Comparison of ENCODE assay signal across 2 cellular contexts in the genomic region with DNA sequence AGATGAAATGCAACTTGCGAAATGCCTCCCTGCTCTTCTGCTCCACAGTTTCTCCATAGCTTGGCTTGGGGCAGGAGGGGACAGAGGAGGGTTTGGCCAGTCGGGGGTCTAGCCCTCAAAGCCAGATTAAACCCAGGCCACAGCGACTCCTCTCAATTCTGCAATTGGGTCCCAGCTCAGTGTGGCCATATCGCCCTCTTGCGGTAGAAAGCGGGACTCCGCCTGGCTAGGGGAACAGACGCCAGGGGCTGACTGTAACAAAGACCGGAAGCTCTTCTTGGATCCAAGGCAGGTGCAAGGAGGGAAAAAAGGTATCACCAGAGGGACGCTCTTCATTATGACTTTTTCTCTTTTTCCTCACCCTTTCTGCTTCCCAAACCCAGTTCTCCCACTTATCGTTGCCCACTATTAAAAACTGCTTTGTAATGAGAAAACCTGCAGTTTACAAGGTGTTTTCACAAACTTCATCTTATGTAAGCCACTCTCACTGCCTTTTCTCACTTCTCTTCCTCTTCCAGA.
TF ChIP-seq lines count a peak whose summit lies in the region.

No MANE protein-coding gene starts in this region.

TF ChIP-seq in HEK293T, 16 proteins besides CTCF, POLR2A, EP300 and RAD21 (continued from another document):
- TF ChIP-seq, protein P1, sequence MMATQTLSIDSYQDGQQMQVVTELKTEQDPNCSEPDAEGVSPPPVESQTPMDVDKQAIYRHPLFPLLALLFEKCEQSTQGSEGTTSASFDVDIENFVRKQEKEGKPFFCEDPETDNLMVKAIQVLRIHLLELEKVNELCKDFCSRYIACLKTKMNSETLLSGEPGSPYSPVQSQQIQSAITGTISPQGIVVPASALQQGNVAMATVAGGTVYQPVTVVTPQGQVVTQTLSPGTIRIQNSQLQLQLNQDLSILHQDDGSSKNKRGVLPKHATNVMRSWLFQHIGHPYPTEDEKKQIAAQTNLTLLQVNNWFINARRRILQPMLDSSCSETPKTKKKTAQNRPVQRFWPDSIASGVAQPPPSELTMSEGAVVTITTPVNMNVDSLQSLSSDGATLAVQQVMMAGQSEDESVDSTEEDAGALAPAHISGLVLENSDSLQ (IDR thresholded peaks at IDR 0.05), result no peak

TF ChIP-seq in K562, 482 proteins besides CTCF, POLR2A, EP300 and RAD21 (continued from another document and continues in another):
- TF ChIP-seq ZSCAN29 (IDR thresholded peaks at IDR 0.05) (0 out of 2 replicates have a peak, but pooled peaks have one; percentile 31), MTA3 (IDR thresholded peaks at IDR 0.05; ENCODE audit: borderline replicate concordance) (peak; percentile 69; the same call in 1 of the 2 replicates), PHB2 (IDR thresholded peaks at IDR 0.05; ENCODE audit: low read depth) (peak; percentile 9; the same call in 1 of the 2 replicates), ZEB2 (IDR thresholded peaks at IDR 0.05) (peak; percentile 42; the same call in 1 of the 2 replicates), NBN (IDR thresholded peaks at IDR 0.05; ENCODE audit: low read depth) (peak; percentile 49; the same call in 1 of the 2 replicates), THRAP3 (IDR thresholded peaks at IDR 0.05; ENCODE audit: borderline replicate concordance) (no peak), ELF1 (tag; IDR thresholded peaks at IDR 0.05) (peak; percentile 75), NR1H2 (CRISPR knock-in tag; IDR thresholded peaks at IDR 0.05) (0 out of 2 replicates have a peak, but pooled peaks have one; percentile 14), GABPB1 (CRISPR knock-in tag; IDR thresholded peaks at IDR 0.05) (peak; percentile 74), MCM5 (IDR thresholded peaks at IDR 0.05; ENCODE audit: low read depth) (no peak), ZNF263 (CRISPR knock-in tag; IDR thresholded peaks at IDR 0.05; ENCODE audit: borderline replicate concordance) (0 out of 2 replicates have a peak, but pooled peaks have one; percentile 7), ETV1 (tag; conservative IDR thresholded peaks at IDR 0.05; ENCODE audit: low read depth) (peak; percentile 91), ZNF384 (IDR thresholded peaks at IDR 0.05; ENCODE audit: low read depth, low read length) (peak; percentile 81), ESRRA (IDR thresholded peaks at IDR 0.05; ENCODE audit: borderline replicate concordance, low read depth) (peak; percentile 40; the same call in 1 of the 2 replicates), HDGF (IDR thresholded peaks at IDR 0.05) (peak; percentile 91), HCFC1 (IDR thresholded peaks at IDR 0.05; ENCODE audit: low read depth, low read length) (peak; percentile 43), PHF21A (IDR thresholded peaks at IDR 0.05; ENCODE audit: borderline replicate concordance, low read depth) (no peak; the same call in 1 of the 2 replicates), POU5F1 (IDR thresholded peaks at IDR 0.05; ENCODE audit: borderline replicate concordance, low read depth, low read length, partially characterized antibody) (no peak), ARHGAP35 (IDR thresholded peaks at IDR 0.05; ENCODE audit: partially characterized antibody) (peak; percentile 50), TEAD4 (IDR thresholded peaks at IDR 0.05; ENCODE audit: low read length) (0 out of 2 replicates have a peak, but pooled peaks have one; percentile 5), TEAD4 (CRISPR knock-in tag; IDR thresholded peaks at IDR 0.05; ENCODE audit: borderline replicate concordance) (no peak), ARID1B (IDR thresholded peaks at IDR 0.05) (0 out of 2 replicates have a peak, but pooled peaks have one; percentile 13), ZNF24 (IDR thresholded peaks at IDR 0.05) (peak; percentile 16; the same call in 1 of the 2 replicates), XRCC4 (IDR thresholded peaks at IDR 0.05; ENCODE audit: extremely low read depth, insufficient read depth, insufficient read length) (no peak), GABPA (tag; conservative IDR thresholded peaks at IDR 0.05; ENCODE audit: low read depth) (peak; percentile 56; the same call in 1 of the 2 replicates), BRD9 (IDR thresholded peaks at IDR 0.05; ENCODE audit: low read depth, partially characterized antibody) (peak; percentile 61), C11orf30 (IDR thresholded peaks at IDR 0.05; ENCODE audit: low read depth) (peak; percentile 30; the same call in 1 of the 2 replicates), YY1 (IDR thresholded peaks at IDR 0.05; ENCODE audit: borderline replicate concordance in 1 of 3, control insufficient read depth in 1 of 3, extremely low read depth in 1 of 3, insufficient read depth in 3 of 3, insufficient read length in 1 of 3, insufficient replicate concordance in 2 of 3, low read depth in 1 of 3, low read length in 2 of 3) (peak in 2 of 3 experiments; percentile 34 to 41), PTRF (tag; IDR thresholded peaks at IDR 0.05) (no peak), ZNF316 (IDR thresholded peaks at IDR 0.05) (peak; percentile 69)
- TF ChIP-seq, protein P2, sequence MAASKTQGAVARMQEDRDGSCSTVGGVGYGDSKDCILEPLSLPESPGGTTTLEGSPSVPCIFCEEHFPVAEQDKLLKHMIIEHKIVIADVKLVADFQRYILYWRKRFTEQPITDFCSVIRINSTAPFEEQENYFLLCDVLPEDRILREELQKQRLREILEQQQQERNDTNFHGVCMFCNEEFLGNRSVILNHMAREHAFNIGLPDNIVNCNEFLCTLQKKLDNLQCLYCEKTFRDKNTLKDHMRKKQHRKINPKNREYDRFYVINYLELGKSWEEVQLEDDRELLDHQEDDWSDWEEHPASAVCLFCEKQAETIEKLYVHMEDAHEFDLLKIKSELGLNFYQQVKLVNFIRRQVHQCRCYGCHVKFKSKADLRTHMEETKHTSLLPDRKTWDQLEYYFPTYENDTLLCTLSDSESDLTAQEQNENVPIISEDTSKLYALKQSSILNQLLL (CRISPR knock-in tag; IDR thresholded peaks at IDR 0.05; ENCODE audit: borderline replicate concordance), result no peak
- TF ChIP-seq, protein P3, sequence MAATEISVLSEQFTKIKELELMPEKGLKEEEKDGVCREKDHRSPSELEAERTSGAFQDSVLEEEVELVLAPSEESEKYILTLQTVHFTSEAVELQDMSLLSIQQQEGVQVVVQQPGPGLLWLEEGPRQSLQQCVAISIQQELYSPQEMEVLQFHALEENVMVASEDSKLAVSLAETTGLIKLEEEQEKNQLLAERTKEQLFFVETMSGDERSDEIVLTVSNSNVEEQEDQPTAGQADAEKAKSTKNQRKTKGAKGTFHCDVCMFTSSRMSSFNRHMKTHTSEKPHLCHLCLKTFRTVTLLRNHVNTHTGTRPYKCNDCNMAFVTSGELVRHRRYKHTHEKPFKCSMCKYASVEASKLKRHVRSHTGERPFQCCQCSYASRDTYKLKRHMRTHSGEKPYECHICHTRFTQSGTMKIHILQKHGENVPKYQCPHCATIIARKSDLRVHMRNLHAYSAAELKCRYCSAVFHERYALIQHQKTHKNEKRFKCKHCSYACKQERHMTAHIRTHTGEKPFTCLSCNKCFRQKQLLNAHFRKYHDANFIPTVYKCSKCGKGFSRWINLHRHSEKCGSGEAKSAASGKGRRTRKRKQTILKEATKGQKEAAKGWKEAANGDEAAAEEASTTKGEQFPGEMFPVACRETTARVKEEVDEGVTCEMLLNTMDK (IDR thresholded peaks at IDR 0.05; ENCODE audit: borderline replicate concordance, insufficient read depth, low read depth, low read length, poor library complexity, severe bottlenecking), result peak; percentile 28
- TF ChIP-seq, protein P4, sequence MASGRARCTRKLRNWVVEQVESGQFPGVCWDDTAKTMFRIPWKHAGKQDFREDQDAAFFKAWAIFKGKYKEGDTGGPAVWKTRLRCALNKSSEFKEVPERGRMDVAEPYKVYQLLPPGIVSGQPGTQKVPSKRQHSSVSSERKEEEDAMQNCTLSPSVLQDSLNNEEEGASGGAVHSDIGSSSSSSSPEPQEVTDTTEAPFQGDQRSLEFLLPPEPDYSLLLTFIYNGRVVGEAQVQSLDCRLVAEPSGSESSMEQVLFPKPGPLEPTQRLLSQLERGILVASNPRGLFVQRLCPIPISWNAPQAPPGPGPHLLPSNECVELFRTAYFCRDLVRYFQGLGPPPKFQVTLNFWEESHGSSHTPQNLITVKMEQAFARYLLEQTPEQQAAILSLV (tag; IDR thresholded peaks at IDR 0.05), result no peak
- TF ChIP-seq, protein P5, sequence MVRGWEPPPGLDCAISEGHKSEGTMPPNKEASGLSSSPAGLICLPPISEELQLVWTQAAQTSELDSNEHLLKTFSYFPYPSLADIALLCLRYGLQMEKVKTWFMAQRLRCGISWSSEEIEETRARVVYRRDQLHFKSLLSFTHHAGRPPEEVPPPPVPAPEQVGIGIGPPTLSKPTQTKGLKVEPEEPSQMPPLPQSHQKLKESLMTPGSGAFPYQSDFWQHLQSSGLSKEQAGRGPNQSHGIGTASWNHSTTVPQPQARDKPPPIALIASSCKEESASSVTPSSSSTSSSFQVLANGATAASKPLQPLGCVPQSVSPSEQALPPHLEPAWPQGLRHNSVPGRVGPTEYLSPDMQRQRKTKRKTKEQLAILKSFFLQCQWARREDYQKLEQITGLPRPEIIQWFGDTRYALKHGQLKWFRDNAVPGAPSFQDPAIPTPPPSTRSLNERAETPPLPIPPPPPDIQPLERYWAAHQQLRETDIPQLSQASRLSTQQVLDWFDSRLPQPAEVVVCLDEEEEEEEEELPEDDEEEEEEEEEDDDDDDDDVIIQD (CRISPR knock-in tag; IDR thresholded peaks at IDR 0.05), result no peak
- TF ChIP-seq, protein P6, sequence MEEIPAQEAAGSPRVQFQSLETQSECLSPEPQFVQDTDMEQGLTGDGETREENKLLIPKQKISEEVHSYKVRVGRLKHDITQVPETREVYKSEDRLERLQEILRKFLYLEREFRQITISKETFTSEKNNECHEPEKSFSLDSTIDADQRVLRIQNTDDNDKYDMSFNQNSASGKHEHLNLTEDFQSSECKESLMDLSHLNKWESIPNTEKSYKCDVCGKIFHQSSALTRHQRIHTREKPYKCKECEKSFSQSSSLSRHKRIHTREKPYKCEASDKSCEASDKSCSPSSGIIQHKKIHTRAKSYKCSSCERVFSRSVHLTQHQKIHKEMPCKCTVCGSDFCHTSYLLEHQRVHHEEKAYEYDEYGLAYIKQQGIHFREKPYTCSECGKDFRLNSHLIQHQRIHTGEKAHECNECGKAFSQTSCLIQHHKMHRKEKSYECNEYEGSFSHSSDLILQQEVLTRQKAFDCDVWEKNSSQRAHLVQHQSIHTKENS (CRISPR knock-in tag; IDR thresholded peaks at IDR 0.05), result no peak
- TF ChIP-seq, protein P7, sequence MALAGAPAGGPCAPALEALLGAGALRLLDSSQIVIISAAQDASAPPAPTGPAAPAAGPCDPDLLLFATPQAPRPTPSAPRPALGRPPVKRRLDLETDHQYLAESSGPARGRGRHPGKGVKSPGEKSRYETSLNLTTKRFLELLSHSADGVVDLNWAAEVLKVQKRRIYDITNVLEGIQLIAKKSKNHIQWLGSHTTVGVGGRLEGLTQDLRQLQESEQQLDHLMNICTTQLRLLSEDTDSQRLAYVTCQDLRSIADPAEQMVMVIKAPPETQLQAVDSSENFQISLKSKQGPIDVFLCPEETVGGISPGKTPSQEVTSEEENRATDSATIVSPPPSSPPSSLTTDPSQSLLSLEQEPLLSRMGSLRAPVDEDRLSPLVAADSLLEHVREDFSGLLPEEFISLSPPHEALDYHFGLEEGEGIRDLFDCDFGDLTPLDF (CRISPR knock-in tag; IDR thresholded peaks at IDR 0.05), result peak; percentile 58
- TF ChIP-seq, protein P8, sequence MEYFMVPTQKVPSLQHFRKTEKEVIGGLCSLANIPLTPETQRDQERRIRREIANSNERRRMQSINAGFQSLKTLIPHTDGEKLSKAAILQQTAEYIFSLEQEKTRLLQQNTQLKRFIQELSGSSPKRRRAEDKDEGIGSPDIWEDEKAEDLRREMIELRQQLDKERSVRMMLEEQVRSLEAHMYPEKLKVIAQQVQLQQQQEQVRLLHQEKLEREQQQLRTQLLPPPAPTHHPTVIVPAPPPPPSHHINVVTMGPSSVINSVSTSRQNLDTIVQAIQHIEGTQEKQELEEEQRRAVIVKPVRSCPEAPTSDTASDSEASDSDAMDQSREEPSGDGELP (CRISPR knock-in tag; IDR thresholded peaks at IDR 0.05; ENCODE audit: borderline replicate concordance), result peak; percentile 78
- TF ChIP-seq, protein P9, sequence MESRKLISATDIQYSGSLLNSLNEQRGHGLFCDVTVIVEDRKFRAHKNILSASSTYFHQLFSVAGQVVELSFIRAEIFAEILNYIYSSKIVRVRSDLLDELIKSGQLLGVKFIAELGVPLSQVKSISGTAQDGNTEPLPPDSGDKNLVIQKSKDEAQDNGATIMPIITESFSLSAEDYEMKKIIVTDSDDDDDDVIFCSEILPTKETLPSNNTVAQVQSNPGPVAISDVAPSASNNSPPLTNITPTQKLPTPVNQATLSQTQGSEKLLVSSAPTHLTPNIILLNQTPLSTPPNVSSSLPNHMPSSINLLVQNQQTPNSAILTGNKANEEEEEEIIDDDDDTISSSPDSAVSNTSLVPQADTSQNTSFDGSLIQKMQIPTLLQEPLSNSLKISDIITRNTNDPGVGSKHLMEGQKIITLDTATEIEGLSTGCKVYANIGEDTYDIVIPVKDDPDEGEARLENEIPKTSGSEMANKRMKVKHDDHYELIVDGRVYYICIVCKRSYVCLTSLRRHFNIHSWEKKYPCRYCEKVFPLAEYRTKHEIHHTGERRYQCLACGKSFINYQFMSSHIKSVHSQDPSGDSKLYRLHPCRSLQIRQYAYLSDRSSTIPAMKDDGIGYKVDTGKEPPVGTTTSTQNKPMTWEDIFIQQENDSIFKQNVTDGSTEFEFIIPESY (CRISPR knock-in tag; IDR thresholded peaks at IDR 0.05), result peak; percentile 65
- TF ChIP-seq, protein P10, sequence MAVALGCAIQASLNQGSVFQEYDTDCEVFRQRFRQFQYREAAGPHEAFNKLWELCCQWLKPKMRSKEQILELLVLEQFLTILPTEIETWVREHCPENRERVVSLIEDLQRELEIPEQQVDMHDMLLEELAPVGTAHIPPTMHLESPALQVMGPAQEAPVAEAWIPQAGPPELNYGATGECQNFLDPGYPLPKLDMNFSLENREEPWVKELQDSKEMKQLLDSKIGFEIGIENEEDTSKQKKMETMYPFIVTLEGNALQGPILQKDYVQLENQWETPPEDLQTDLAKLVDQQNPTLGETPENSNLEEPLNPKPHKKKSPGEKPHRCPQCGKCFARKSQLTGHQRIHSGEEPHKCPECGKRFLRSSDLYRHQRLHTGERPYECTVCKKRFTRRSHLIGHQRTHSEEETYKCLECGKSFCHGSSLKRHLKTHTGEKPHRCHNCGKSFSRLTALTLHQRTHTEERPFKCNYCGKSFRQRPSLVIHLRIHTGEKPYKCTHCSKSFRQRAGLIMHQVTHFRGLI (CRISPR knock-in tag; IDR thresholded peaks at IDR 0.05), result no peak
- TF ChIP-seq, protein P11, sequence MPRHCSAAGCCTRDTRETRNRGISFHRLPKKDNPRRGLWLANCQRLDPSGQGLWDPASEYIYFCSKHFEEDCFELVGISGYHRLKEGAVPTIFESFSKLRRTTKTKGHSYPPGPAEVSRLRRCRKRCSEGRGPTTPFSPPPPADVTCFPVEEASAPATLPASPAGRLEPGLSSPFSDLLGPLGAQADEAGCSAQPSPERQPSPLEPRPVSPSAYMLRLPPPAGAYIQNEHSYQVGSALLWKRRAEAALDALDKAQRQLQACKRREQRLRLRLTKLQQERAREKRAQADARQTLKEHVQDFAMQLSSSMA (CRISPR knock-in tag; IDR thresholded peaks at IDR 0.05), result no peak
- TF ChIP-seq, protein P1 (IDR thresholded peaks at IDR 0.05), result no peak
